In the genomic region with DNA sequence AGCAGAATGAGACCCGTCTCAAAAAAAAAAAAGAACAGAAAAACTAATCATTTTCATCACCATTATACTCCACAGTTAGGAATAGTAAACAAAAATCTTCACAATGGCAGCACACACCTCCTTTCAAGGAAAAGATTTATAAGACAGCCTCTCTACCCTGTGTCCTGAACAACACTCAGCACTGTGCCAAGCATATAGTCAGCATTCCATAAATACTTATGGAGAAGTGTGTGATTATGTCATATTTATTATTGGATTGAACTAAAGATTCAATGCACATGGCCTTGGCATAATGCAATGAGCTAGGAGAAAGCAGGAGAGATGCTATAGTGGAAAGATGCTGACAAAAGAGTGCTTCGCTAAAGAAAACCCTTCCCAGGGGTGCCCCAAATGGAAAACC, we compare ENCODE assay signal across 1 cellular context.
TF ChIP-seq lines count a peak whose summit lies in the region.

No MANE protein-coding gene starts in this region.

TF ChIP-seq in IMR-90, 13 proteins besides CTCF, POLR2A, EP300 and RAD21:
- TF ChIP-seq NFE2L2 (IDR thresholded peaks at IDR 0.05; ENCODE audit: low read depth, low read length): no peak
